Comparison of ENCODE assay signal across 21 cellular contexts in the genomic region with DNA sequence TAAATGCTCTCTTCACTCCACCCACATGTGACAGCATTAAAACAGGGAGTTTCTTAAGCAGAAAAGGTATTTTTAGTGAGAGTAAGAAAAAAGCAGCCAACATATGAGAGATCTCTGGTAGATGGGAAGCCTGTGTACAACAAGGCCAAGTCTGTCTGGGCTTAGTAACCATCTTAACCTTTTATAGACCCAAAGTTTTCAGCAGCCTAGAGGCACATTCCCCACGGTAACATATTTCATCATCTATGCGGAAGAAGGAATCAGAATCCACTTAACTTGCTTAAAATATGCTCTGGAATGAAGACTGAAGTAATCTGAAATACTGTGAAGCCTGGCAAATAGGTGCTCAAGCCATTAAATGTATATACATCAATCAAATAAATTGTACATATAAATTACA.
"Had no signal": no experiment of that assay in that cellular context is flagged by ENCODE, and none has a peak within 500 bp of the region (broad histone marks: within the 10 kb centered on the region; RNA-seq: fewer than 3 reads in every experiment).

No MANE protein-coding gene starts in this region.

- H3K36me3 ChIP-seq: gastrocnemius medialis, heart right ventricle, left ventricle myocardium inferior, lower lobe of right lung, pancreas, prostate gland, stomach, thyroid gland had no signal

- H3K4me1 Mint-ChIP-seq: memory B cell, naive B cell had no signal

- H3K27me3 ChIP-seq: gastrocnemius medialis, heart right ventricle, pancreas, stomach, thyroid gland had no signal

- H3K9me3 Mint-ChIP-seq: memory B cell, naive B cell, nephron had no signal

- ATAC-seq: gastrocnemius medialis, heart right ventricle, pancreas, sciatic nerve had no signal

- H3K4me3 ChIP-seq: gastrocnemius medialis, heart right ventricle, left ventricle myocardium inferior, lower lobe of right lung, pancreas, prostate gland, stomach, thyroid gland had no signal

- H3K4me3 Mint-ChIP-seq: memory B cell, naive B cell, nephron had no signal

- H3K9me3 ChIP-seq: gastrocnemius medialis, heart right ventricle, left ventricle myocardium inferior, lower lobe of right lung, pancreas, prostate gland, stomach, thyroid gland had no signal

- H3K4me1 ChIP-seq: gastrocnemius medialis, left ventricle myocardium inferior, prostate gland, stomach had no signal

- H3K27ac Mint-ChIP-seq: memory B cell, naive B cell had no signal

- H3K27me3 Mint-ChIP-seq: naive B cell had no signal

- DNase-seq: central memory CD4-positive, alpha-beta T cell; effector memory CD4-positive, alpha-beta T cell; gastrocnemius medialis; heart right ventricle; hypothalamus; left ventricle myocardium inferior; lower lobe of right lung; midbrain; naive B cell; occipital lobe; pancreas; small intestine; stimulated activated CD4-positive, alpha-beta T cell treated with anti-CD3 and anti-CD28 coated beads, Interleukin-12 subunit alpha, Interleukin-12 subunit beta, amount 100 ng/mL, for 4 hours; stimulated activated naive CD4-positive, alpha-beta T cell; stomach; substantia nigra; thyroid gland had no signal

- H3K27ac ChIP-seq: gastrocnemius medialis, heart right ventricle, left ventricle myocardium inferior, lower lobe of right lung, pancreas, prostate gland, stomach, thyroid gland had no signal

- H3K36me3 Mint-ChIP-seq: memory B cell, naive B cell had no signal
